In genomic region chr1:205726619-205727125, GRCh38 we compare ENCODE assay signal across 26 cellular contexts.
"Had no signal": no experiment of that assay in that cellular context is flagged by ENCODE, and none has a peak within 500 bp of the region (broad histone marks: within the 10 kb centered on the region; RNA-seq: fewer than 3 reads in every experiment).

No MANE protein-coding gene starts in this region.

- H3K27ac Mint-ChIP-seq: mesothelial cell of epicardium; stimulated activated memory B cell treated with anti-CD40 and anti-IgM and Interleukin-4, amounts not matched to agents 10 μg/mL and 1 μg/mL and 100 μg/mL, for 72 hours; stimulated activated naive CD8-positive, alpha-beta T cell treated with anti-CD3 and anti-CD28 coated beads, Interleukin-15, Interleukin-2, amounts not matched to agents 100 ng/mL and 50 ng/mL, for 24 hours had no signal

- ATAC-seq: esophagus mucosa; heart right ventricle; left cardiac atrium; natural killer cell treated with Interleukin-12 subunit alpha and Interleukin-12 subunit beta and Interleukin-15 and Interleukin-18, amount 100 ng/mL, for 72 hours; sciatic nerve; stimulated activated memory B cell treated with anti-CD40 and anti-IgM and Interleukin-4, amounts not matched to agents 10 μg/mL and 1 μg/mL and 100 μg/mL, for 72 hours; upper lobe of right lung had no signal

- FAIRE-seq: endometrium, frontal cortex, keratinocyte, pancreas had no signal

- H3K27me3 ChIP-seq: heart right ventricle, pancreas, spleen, testis, tibial nerve, upper lobe of right lung, vagina had no signal

- DNase-seq: cortex of kidney; effector memory CD4-positive, alpha-beta T cell; heart right ventricle; immature natural killer cell; left cardiac atrium; occipital lobe; pancreas; retina; spleen; stimulated activated CD4-positive, alpha-beta T cell treated with anti-CD3 and anti-CD28 coated beads, Interleukin-15, amount 100 ng/mL, for 24 hours; stimulated activated CD4-positive, alpha-beta T cell treated with anti-CD3 and anti-CD28 coated beads, Interleukin-1b, Interleukin-23, amount 100 ng/mL, for 48 hours; stimulated activated CD4-positive, alpha-beta T cell treated with anti-CD3 and anti-CD28 coated beads, Interleukin-4, amount 100 ng/mL, for 24 hours; testis; upper lobe of right lung had no signal

- H3K4me3 Mint-ChIP-seq: immature natural killer cell; mesothelial cell of epicardium; natural killer cell treated with Interleukin-12 subunit alpha and Interleukin-12 subunit beta and Interleukin-15 and Interleukin-18, amount 100 ng/mL, for 72 hours; stimulated activated memory B cell treated with anti-CD40 and anti-IgM and Interleukin-4, amounts not matched to agents 10 μg/mL and 1 μg/mL and 100 μg/mL, for 72 hours; stimulated activated naive CD8-positive, alpha-beta T cell treated with anti-CD3 and anti-CD28 coated beads, Interleukin-15, Interleukin-2, amounts not matched to agents 100 ng/mL and 50 ng/mL, for 24 hours had no signal

- H3K9me3 Mint-ChIP-seq: immature natural killer cell; mesothelial cell of epicardium; natural killer cell treated with Interleukin-12 subunit alpha and Interleukin-12 subunit beta and Interleukin-15 and Interleukin-18, amount 100 ng/mL, for 72 hours; stimulated activated memory B cell treated with anti-CD40 and anti-IgM and Interleukin-4, amounts not matched to agents 10 μg/mL and 1 μg/mL and 100 μg/mL, for 72 hours; stimulated activated naive CD8-positive, alpha-beta T cell treated with anti-CD3 and anti-CD28 coated beads, Interleukin-15, Interleukin-2, amounts not matched to agents 100 ng/mL and 50 ng/mL, for 24 hours had no signal

- H3K9me3 ChIP-seq: heart right ventricle, pancreas, prostate gland, spleen, testis, tibial nerve, upper lobe of right lung, vagina had no signal

- H3K4me1 Mint-ChIP-seq: mesothelial cell of epicardium had no signal

- H3K27me3 Mint-ChIP-seq: natural killer cell treated with Interleukin-12 subunit alpha and Interleukin-12 subunit beta and Interleukin-15 and Interleukin-18, amount 100 ng/mL, for 72 hours; stimulated activated memory B cell treated with anti-CD40 and anti-IgM and Interleukin-4, amounts not matched to agents 10 μg/mL and 1 μg/mL and 100 μg/mL, for 72 hours; stimulated activated naive CD8-positive, alpha-beta T cell treated with anti-CD3 and anti-CD28 coated beads, Interleukin-15, Interleukin-2, amounts not matched to agents 100 ng/mL and 50 ng/mL, for 24 hours had no signal

- H3K27ac ChIP-seq: heart right ventricle, pancreas, spleen, testis, tibial nerve, upper lobe of right lung, vagina had no signal

- H3K36me3 Mint-ChIP-seq: natural killer cell treated with Interleukin-12 subunit alpha and Interleukin-12 subunit beta and Interleukin-15 and Interleukin-18, amount 100 ng/mL, for 72 hours had no signal
